1 cellular context compared by ENCODE assay signal in the genomic region with DNA sequence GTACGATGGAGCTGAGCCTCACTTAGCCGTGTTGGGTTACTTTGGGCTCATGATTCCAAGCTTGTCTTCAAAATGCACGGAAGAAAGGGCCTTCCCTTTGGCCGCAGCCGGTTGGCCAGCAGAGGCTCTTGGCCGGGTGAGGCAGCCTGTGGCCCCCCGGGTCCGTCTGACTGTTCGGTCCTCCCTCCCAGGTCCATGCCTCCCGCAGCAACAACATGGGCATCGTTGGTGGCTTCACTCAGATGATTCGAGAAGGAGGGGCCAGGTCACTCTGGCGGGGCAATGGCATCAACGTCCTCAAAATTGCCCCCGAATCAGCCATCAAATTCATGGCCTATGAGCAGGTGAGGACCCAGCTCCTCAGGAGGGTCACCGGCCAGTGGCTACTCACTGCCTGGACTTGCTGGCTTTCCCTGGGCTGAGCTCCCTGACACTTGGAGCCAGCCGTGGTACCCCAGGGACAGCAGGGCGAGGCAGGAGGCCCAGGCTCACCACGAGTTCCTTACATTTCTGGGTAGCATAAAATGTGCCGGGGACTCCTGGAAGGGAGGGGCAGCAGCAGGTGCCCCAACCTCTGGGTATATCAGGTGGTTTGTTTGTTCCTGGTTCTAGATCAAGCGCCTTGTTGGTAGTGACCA.
TF ChIP-seq lines count a peak whose summit lies in the region.

No MANE protein-coding gene starts in this region.

TF ChIP-seq in K562, 482 proteins besides CTCF, POLR2A, EP300 and RAD21:
- TF ChIP-seq ZNF431 (CRISPR knock-in tag; IDR thresholded peaks at IDR 0.05) (no peak), EWSR1 (IDR thresholded peaks at IDR 0.05; ENCODE audit: borderline replicate concordance, low read depth, partially characterized antibody) (no peak), U2AF2 (optimal IDR thresholded peaks at IDR 0.05; ENCODE audit: low read depth, low read length) (no peak), NCOA1 (IDR thresholded peaks at IDR 0.05; ENCODE audit: low read depth) (no peak), RBM22 (IDR thresholded peaks at IDR 0.05; ENCODE audit: low read depth, low read length, poor library complexity, severe bottlenecking) (peak; percentile 4)
- TF ChIP-seq, protein P1, sequence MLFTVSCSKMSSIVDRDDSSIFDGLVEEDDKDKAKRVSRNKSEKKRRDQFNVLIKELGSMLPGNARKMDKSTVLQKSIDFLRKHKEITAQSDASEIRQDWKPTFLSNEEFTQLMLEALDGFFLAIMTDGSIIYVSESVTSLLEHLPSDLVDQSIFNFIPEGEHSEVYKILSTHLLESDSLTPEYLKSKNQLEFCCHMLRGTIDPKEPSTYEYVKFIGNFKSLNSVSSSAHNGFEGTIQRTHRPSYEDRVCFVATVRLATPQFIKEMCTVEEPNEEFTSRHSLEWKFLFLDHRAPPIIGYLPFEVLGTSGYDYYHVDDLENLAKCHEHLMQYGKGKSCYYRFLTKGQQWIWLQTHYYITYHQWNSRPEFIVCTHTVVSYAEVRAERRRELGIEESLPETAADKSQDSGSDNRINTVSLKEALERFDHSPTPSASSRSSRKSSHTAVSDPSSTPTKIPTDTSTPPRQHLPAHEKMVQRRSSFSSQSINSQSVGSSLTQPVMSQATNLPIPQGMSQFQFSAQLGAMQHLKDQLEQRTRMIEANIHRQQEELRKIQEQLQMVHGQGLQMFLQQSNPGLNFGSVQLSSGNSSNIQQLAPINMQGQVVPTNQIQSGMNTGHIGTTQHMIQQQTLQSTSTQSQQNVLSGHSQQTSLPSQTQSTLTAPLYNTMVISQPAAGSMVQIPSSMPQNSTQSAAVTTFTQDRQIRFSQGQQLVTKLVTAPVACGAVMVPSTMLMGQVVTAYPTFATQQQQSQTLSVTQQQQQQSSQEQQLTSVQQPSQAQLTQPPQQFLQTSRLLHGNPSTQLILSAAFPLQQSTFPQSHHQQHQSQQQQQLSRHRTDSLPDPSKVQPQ (CRISPR knock-in tag; IDR thresholded peaks at IDR 0.05; ENCODE audit: borderline replicate concordance) = no peak
- TF ChIP-seq, protein P2, sequence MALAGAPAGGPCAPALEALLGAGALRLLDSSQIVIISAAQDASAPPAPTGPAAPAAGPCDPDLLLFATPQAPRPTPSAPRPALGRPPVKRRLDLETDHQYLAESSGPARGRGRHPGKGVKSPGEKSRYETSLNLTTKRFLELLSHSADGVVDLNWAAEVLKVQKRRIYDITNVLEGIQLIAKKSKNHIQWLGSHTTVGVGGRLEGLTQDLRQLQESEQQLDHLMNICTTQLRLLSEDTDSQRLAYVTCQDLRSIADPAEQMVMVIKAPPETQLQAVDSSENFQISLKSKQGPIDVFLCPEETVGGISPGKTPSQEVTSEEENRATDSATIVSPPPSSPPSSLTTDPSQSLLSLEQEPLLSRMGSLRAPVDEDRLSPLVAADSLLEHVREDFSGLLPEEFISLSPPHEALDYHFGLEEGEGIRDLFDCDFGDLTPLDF (CRISPR knock-in tag; IDR thresholded peaks at IDR 0.05) = no peak
